In genomic region chr9:90915693-90916092, GRCh38 we compare ENCODE assay signal across 10 cellular contexts.
DNase-seq lines count a peak whose midpoint lies in the region; ATAC-seq and TF ChIP-seq lines count a peak whose summit lies in the region.
"Had no signal": no experiment of that assay in that cellular context is flagged by ENCODE, and none has a peak within 500 bp of the region (broad histone marks: within the 10 kb centered on the region; RNA-seq: fewer than 3 reads in every experiment).

No MANE protein-coding gene starts in this region.

- H3K27ac ChIP-seq in BLaER1 (0 out of 2 replicates have a peak overlapping the region, but pooled peaks have one; percentile 6), HL-60 (replicated peaks) (no peak overlapping the region), mesendoderm (ENCODE audit: low read depth, low read length) (no peak overlapping the region)
- H3K27ac ChIP-seq: parathyroid adenoma had no signal

- H3K9me3 Mint-ChIP-seq in activated T-cell treated with anti-CD3 and anti-CD28 coated beads, Interleukin-2, amount 50 U/mL, for 24 hours: no peaks in the 10 kb centered on the region
- H3K9me3 Mint-ChIP-seq: activated naive CD4-positive, alpha-beta T cell treated with anti-CD3 and anti-CD28 coated beads, Interleukin-2, amount 50 U/mL, for 24 hours had no signal

- H3K4me1 ChIP-seq in BLaER1 (peaks cover 50% of the 10 kb centered on the region), mesendoderm (ENCODE audit: control insufficient read depth, low read depth, low read length) (no peaks in the 10 kb centered on the region)
- H3K4me1 ChIP-seq: parathyroid adenoma had no signal

- no peak overlapping the region for H2BK120ac ChIP-seq in mesendoderm (ENCODE audit: low read depth, low read length)

- no peak overlapping the region for H2AK5ac ChIP-seq in mesendoderm (ENCODE audit: low read length)

- no peaks in the 10 kb centered on the region for H3K79me2 ChIP-seq in mesendoderm (ENCODE audit: control insufficient read depth, insufficient read depth, low read length)
- H3K79me2 ChIP-seq: parathyroid adenoma had no signal

- no peak overlapping the region for H3K4ac ChIP-seq in mesendoderm (ENCODE audit: low read depth, low read length)

- DNase-seq in HL-60 (ENCODE audit: low read depth in 1 of 2, low spot score in 1 of 2): peak in 1 of 2 experiments; percentile 58
- peak; percentile 49 for DNase-seq in activated T-cell treated with anti-CD3 and anti-CD28 coated beads, Interleukin-2, amount 50 U/mL, for 24 hours
- DNase-seq in mesendoderm: peak; percentile 63
- DNase-seq in middle frontal gyrus (ENCODE audit: extremely low spot score, low spot score): no peak
- DNase-seq in Ammon's horn (ENCODE audit: low spot score): no peak

- no peak overlapping the region for H3K23ac ChIP-seq in mesendoderm (ENCODE audit: low read length)

- peaks cover 7% of the 10 kb centered on the region for H3K4me1 Mint-ChIP-seq in activated T-cell treated with anti-CD3 and anti-CD28 coated beads, Interleukin-2, amount 50 U/mL, for 24 hours (ENCODE audit: low read depth)
- H3K4me1 Mint-ChIP-seq: activated naive CD4-positive, alpha-beta T cell treated with anti-CD3 and anti-CD28 coated beads, Interleukin-2, amount 50 U/mL, for 24 hours had no signal

- no CpG with 5 or more reads among the region's 6 CpGs for WGBS in mesendoderm (ENCODE audit: extremely low coverage, insufficient coverage, low lambda C conversion rate)

- peak; percentile 3 for TF ChIP-seq CTCF in HL-60 (IDR thresholded peaks at IDR 0.05; ENCODE audit: insufficient read depth, low read length)

- ATAC-seq in GM18858 (IDR thresholded peaks at IDR 0.05; ENCODE audit: unreplicated experiment): no peak
- no peak for ATAC-seq in GM19035 (IDR thresholded peaks at IDR 0.05; ENCODE audit: unreplicated experiment)

- no peak overlapping the region for H3K4me3 ChIP-seq in BLaER1
- no peak overlapping the region for H3K4me3 ChIP-seq in HL-60 (replicated peaks; ENCODE audit: insufficient read depth, low read length)
- H3K4me3 ChIP-seq in mesendoderm (ENCODE audit: low read length): no peak overlapping the region

- no peak overlapping the region for H3K4me3 Mint-ChIP-seq in activated T-cell treated with anti-CD3 and anti-CD28 coated beads, Interleukin-2, amount 50 U/mL, for 24 hours
- H3K4me3 Mint-ChIP-seq: activated naive CD4-positive, alpha-beta T cell treated with anti-CD3 and anti-CD28 coated beads, Interleukin-2, amount 50 U/mL, for 24 hours had no signal

- H4K8ac ChIP-seq in mesendoderm (ENCODE audit: low read depth, low read length): no peak overlapping the region

- H3K27me3 ChIP-seq in BLaER1 (no peaks in the 10 kb centered on the region), HL-60 (ENCODE audit: insufficient read depth, poor library complexity, severe bottlenecking) (no peaks in the 10 kb centered on the region), mesendoderm (ENCODE audit: insufficient read depth, low read length, poor library complexity) (no peaks in the 10 kb centered on the region)

- no peak overlapping the region for H4K5ac ChIP-seq in mesendoderm (ENCODE audit: low read length)

- no peaks in the 10 kb centered on the region for H3K79me1 ChIP-seq in mesendoderm (ENCODE audit: low read length)

- no peak overlapping the region for H3K56ac ChIP-seq in mesendoderm (ENCODE audit: low read length)

- H3K9ac ChIP-seq in BLaER1: no peak overlapping the region
- H3K9ac ChIP-seq in mesendoderm (ENCODE audit: low read length): no peak overlapping the region
- H3K9ac ChIP-seq: parathyroid adenoma had no signal

- H3K27me3 Mint-ChIP-seq in activated T-cell treated with anti-CD3 and anti-CD28 coated beads, Interleukin-2, amount 50 U/mL, for 24 hours: no peaks in the 10 kb centered on the region
- H3K27me3 Mint-ChIP-seq: activated naive CD4-positive, alpha-beta T cell treated with anti-CD3 and anti-CD28 coated beads, Interleukin-2, amount 50 U/mL, for 24 hours had no signal

- peaks cover 14% of the 10 kb centered on the region; the same call in 1 of the 2 replicates for H3K9me3 ChIP-seq in BLaER1

- no peaks in the 10 kb centered on the region for H4K20me1 ChIP-seq in BLaER1

- no peaks in the 10 kb centered on the region for H3K36me3 ChIP-seq in BLaER1
- no peaks in the 10 kb centered on the region for H3K36me3 ChIP-seq in mesendoderm (ENCODE audit: control insufficient read depth, insufficient read depth, low read length)

- H3K36me3 Mint-ChIP-seq in activated T-cell treated with anti-CD3 and anti-CD28 coated beads, Interleukin-2, amount 50 U/mL, for 24 hours (ENCODE audit: low read depth): no peaks in the 10 kb centered on the region
- H3K36me3 Mint-ChIP-seq: activated naive CD4-positive, alpha-beta T cell treated with anti-CD3 and anti-CD28 coated beads, Interleukin-2, amount 50 U/mL, for 24 hours had no signal

- H2BK5ac ChIP-seq in mesendoderm (ENCODE audit: low read length): no peak overlapping the region

- H3K4me2 ChIP-seq in BLaER1: peak overlapping the region; percentile 25
- no peak overlapping the region for H3K4me2 ChIP-seq in mesendoderm (ENCODE audit: low read length)

- no peak overlapping the region for H2BK15ac ChIP-seq in mesendoderm (replicated peaks; ENCODE audit: low read depth)

- H3K18ac ChIP-seq in mesendoderm (ENCODE audit: low read length): no peak overlapping the region

- no peak overlapping the region for H3K27ac Mint-ChIP-seq in activated T-cell treated with anti-CD3 and anti-CD28 coated beads, Interleukin-2, amount 50 U/mL, for 24 hours
- H3K27ac Mint-ChIP-seq: activated naive CD4-positive, alpha-beta T cell treated with anti-CD3 and anti-CD28 coated beads, Interleukin-2, amount 50 U/mL, for 24 hours had no signal

Comparison
In these comparisons a context has a peak if more than half of its experiments do, and no peak if none do; other contexts are left out.
1. DNase-seq: peak in activated T-cell treated with anti-CD3 and anti-CD28 coated beads, Interleukin-2, amount 50 U/mL, for 24 hours (single experiment) and mesendoderm (single experiment); none in middle frontal gyrus (single experiment) and Ammon's horn (single experiment).